In genomic region chr1:242431786-242432185, GRCh38 we compare ENCODE assay signal across 17 cellular contexts.
DNase-seq lines count a peak whose midpoint lies in the region; TF ChIP-seq lines count a peak whose summit lies in the region.
"Had no signal": no experiment of that assay in that cellular context is flagged by ENCODE, and none has a peak within 500 bp of the region (broad histone marks: within the 10 kb centered on the region; RNA-seq: fewer than 3 reads in every experiment).

No MANE protein-coding gene starts in this region.

- H3K4me3 ChIP-seq in SJCRH30 (no peak overlapping the region), tibial nerve (no peak overlapping the region)
- H3K4me3 ChIP-seq: BLaER1 treated with 17β-estradiol and CSF1 and Interleukin-3, amounts not matched to agents 10 nM and 100 nM; GM23338 had no signal

- no peak for TF ChIP-seq CTCF in tibial nerve (IDR thresholded peaks at IDR 0.05)

- no peaks in the 10 kb centered on the region for H3K27me3 ChIP-seq in SJCRH30
- no peaks in the 10 kb centered on the region for H3K27me3 ChIP-seq in tibial nerve
- H3K27me3 ChIP-seq: BLaER1 treated with 17β-estradiol and CSF1 and Interleukin-3, amounts not matched to agents 10 nM and 100 nM had no signal

- no peaks in the 10 kb centered on the region for H3K36me3 ChIP-seq in SJCRH30
- no peaks in the 10 kb centered on the region for H3K36me3 ChIP-seq in tibial nerve
- H3K36me3 ChIP-seq: BLaER1 treated with 17β-estradiol and CSF1 and Interleukin-3, amounts not matched to agents 10 nM and 100 nM had no signal

- peak overlapping the region; percentile 3; the same call in 1 of the 2 replicates for H3K27ac ChIP-seq in SJCRH30
- H3K27ac ChIP-seq in tibial nerve = no peak overlapping the region
- H3K27ac ChIP-seq: BLaER1 treated with 17β-estradiol and CSF1 and Interleukin-3, amounts not matched to agents 10 nM and 100 nM; HL-60 had no signal

- TF ChIP-seq EP300 in tibial nerve (IDR thresholded peaks at IDR 0.05) = no peak

- 83 to 85% methylated on average over 3 of the region's 3 CpGs for WGBS in tibial nerve, 2 donors

- DNase-seq in NCI-H748 (lab: John Stamatoyannopoulos, UW; ENCODE audit: unreplicated experiment) (peak; percentile 16), NCI-H748 treated with DMSO at 0.1 percent for 48 hours (lab: John Stamatoyannopoulos, UW) (no peak), NCI-H524 (lab: John Stamatoyannopoulos, UW) (peak; percentile 60 to 90), SJCRH30 (peak; percentile 28 to 66), hepatic stellate cell (ENCODE audit: low spot score) (no peak), tibial nerve (ENCODE audit: low spot score in 2 of 2) (no peak), NCI-H1436 (lab: John Stamatoyannopoulos, UW) (no peak)
- DNase-seq: 8988T; Calu3; CD8-positive, alpha-beta T cell; DMS79 treated with DMSO at 0.1 percent for 48 hours; GF-D8; HCEC 1CT; HFFc6 had no signal

- peaks cover 44% of the 10 kb centered on the region for H3K4me1 ChIP-seq in SJCRH30
- no peaks in the 10 kb centered on the region for H3K4me1 ChIP-seq in tibial nerve
- H3K4me1 ChIP-seq: BLaER1 treated with 17β-estradiol and CSF1 and Interleukin-3, amounts not matched to agents 10 nM and 100 nM had no signal

- TF ChIP-seq POLR2A in tibial nerve (IDR thresholded peaks at IDR 0.05) = no peak

- H3K9me3 ChIP-seq in SJCRH30 (replicated peaks) = no peaks in the 10 kb centered on the region
- peaks cover 0 to 7% (median 0%) of the 10 kb centered on the region in 4 donors for H3K9me3 ChIP-seq in tibial nerve

Comparison
In these comparisons a context has a peak if more than half of its experiments do, and no peak if none do; other contexts are left out.
1. DNase-seq: peak in NCI-H748 (single experiment), NCI-H524 (2 of 2) and SJCRH30 (2 of 2); none in NCI-H748 treated with DMSO at 0.1 percent for 48 hours (single experiment), hepatic stellate cell (single experiment), tibial nerve (0 of 2) and NCI-H1436 (single experiment).